1 cellular context compared by ENCODE assay signal in genomic region chr1:92298573-92299476, GRCh38.
TF ChIP-seq lines count a peak whose summit lies in the region.

GLMN (minus strand) TSS chr1:92298987; CDS start chr1:92297999, 988 bp downstream.
RPAP2 (plus strand) TSS chr1:92299059; CDS start chr1:92299074, 15 bp downstream.

TF ChIP-seq in HepG2, 621 proteins besides CTCF, POLR2A, EP300 and RAD21 (continues in another document):
- TF ChIP-seq, protein P1, sequence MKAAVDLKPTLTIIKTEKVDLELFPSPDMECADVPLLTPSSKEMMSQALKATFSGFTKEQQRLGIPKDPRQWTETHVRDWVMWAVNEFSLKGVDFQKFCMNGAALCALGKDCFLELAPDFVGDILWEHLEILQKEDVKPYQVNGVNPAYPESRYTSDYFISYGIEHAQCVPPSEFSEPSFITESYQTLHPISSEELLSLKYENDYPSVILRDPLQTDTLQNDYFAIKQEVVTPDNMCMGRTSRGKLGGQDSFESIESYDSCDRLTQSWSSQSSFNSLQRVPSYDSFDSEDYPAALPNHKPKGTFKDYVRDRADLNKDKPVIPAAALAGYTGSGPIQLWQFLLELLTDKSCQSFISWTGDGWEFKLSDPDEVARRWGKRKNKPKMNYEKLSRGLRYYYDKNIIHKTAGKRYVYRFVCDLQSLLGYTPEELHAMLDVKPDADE (CRISPR knock-in tag; IDR thresholded peaks at IDR 0.05) = peak; percentile 58; the same call in 1 of the 2 replicates
- TF ChIP-seq SPEN (CRISPR knock-in tag; IDR thresholded peaks at IDR 0.05; ENCODE audit: low read depth) (peak; percentile 81), MLXIP (CRISPR knock-in tag; IDR thresholded peaks at IDR 0.05; ENCODE audit: borderline replicate concordance) (no peak), ZNF496 (CRISPR knock-in tag; IDR thresholded peaks at IDR 0.05; ENCODE audit: insufficient replicate concordance) (no peak), ZNF788 (CRISPR knock-in tag; IDR thresholded peaks at IDR 0.05; ENCODE audit: borderline replicate concordance) (peak; percentile 78; the same call in 1 of the 2 replicates), RFXAP (CRISPR knock-in tag; IDR thresholded peaks at IDR 0.05; ENCODE audit: borderline replicate concordance) (peak; percentile 32), KAT8 (CRISPR knock-in tag; IDR thresholded peaks at IDR 0.05) (peak; percentile 61; the same call in 1 of the 2 replicates), DNMT3B (CRISPR knock-in tag; conservative IDR thresholded peaks at IDR 0.05) (no peak), POLR2G (IDR thresholded peaks at IDR 0.05; ENCODE audit: low read depth, low read length) (peak; percentile 94), ZNF609 (CRISPR knock-in tag; IDR thresholded peaks at IDR 0.05; ENCODE audit: borderline replicate concordance) (no peak), MEIS1 (CRISPR knock-in tag; IDR thresholded peaks at IDR 0.05; ENCODE audit: borderline replicate concordance) (peak; percentile 83), SMAD9 (CRISPR knock-in tag; IDR thresholded peaks at IDR 0.05) (no peak), REST (IDR thresholded peaks at IDR 0.05; ENCODE audit: borderline replicate concordance in 1 of 2, low read depth in 1 of 2, low read length in 2 of 2) (peak in 1 of 2 experiments; percentile 9; a peak in 1 of 4 replicates), ZNF510 (CRISPR knock-in tag; IDR thresholded peaks at IDR 0.05; ENCODE audit: low read depth) (peak; percentile 49; the same call in 1 of the 2 replicates), MXI1 (IDR thresholded peaks at IDR 0.05; ENCODE audit: borderline replicate concordance, low read depth, low read length) (peak; percentile 40; the same call in 1 of the 3 replicates), SMYD3 (CRISPR knock-in tag; IDR thresholded peaks at IDR 0.05) (peak; percentile 13; the same call in 1 of the 2 replicates), TBP (CRISPR knock-in tag; IDR thresholded peaks at IDR 0.05) (no peak), ZNF878 (CRISPR knock-in tag; IDR thresholded peaks at IDR 0.05) (no peak), ZNF431 (CRISPR knock-in tag; IDR thresholded peaks at IDR 0.05; ENCODE audit: borderline replicate concordance, low read depth) (no peak), ZNF644 (CRISPR knock-in tag; IDR thresholded peaks at IDR 0.05; ENCODE audit: low read depth) (no peak), TCF12 (IDR thresholded peaks at IDR 0.05) (no peak), TCF12 (CRISPR knock-in tag; IDR thresholded peaks at IDR 0.05) (peak; percentile 75), PPARG (CRISPR knock-in tag; conservative IDR thresholded peaks at IDR 0.05) (peak; percentile 33; the same call in 1 of the 2 replicates), HOXA7 (CRISPR knock-in tag; IDR thresholded peaks at IDR 0.05) (no peak), ZFP82 (CRISPR knock-in tag; IDR thresholded peaks at IDR 0.05; ENCODE audit: borderline replicate concordance) (peak; percentile 77; the same call in 1 of the 2 replicates), NFRKB (IDR thresholded peaks at IDR 0.05) (no peak), CBX2 (IDR thresholded peaks at IDR 0.05; ENCODE audit: low read depth, low read length) (no peak), CBX2 (CRISPR knock-in tag; IDR thresholded peaks at IDR 0.05; ENCODE audit: low read depth) (no peak), SIN3B (IDR thresholded peaks at IDR 0.05; ENCODE audit: low read length) (no peak), ZEB1 (IDR thresholded peaks at IDR 0.05; ENCODE audit: insufficient replicate concordance, low read depth) (no peak), CHD2 (IDR thresholded peaks at IDR 0.05; ENCODE audit: low read depth, low read length) (0 out of 2 replicates have a peak, but pooled peaks have one; percentile 22), FOXJ3 (CRISPR knock-in tag; IDR thresholded peaks at IDR 0.05; ENCODE audit: borderline replicate concordance) (peak; percentile 16; the same call in 1 of the 2 replicates), ZNF230 (CRISPR knock-in tag; IDR thresholded peaks at IDR 0.05) (peak; percentile 35; the same call in 1 of the 2 replicates), ZNF432 (CRISPR knock-in tag; IDR thresholded peaks at IDR 0.05; ENCODE audit: borderline replicate concordance) (no peak), HNRNPLL (IDR thresholded peaks at IDR 0.05; ENCODE audit: low read depth, low read length, poor library complexity, severe bottlenecking) (peak; percentile 82), RBM22 (optimal IDR thresholded peaks at IDR 0.05; ENCODE audit: low read length) (no peak), KDM4B (CRISPR knock-in tag; IDR thresholded peaks at IDR 0.05) (peak; percentile 73; the same call in 1 of the 2 replicates), SMAD1 (CRISPR knock-in tag; IDR thresholded peaks at IDR 0.05; ENCODE audit: borderline replicate concordance, low read depth) (no peak), ELF1 (CRISPR knock-in tag; IDR thresholded peaks at IDR 0.05) (no peak)
- TF ChIP-seq, protein P2, sequence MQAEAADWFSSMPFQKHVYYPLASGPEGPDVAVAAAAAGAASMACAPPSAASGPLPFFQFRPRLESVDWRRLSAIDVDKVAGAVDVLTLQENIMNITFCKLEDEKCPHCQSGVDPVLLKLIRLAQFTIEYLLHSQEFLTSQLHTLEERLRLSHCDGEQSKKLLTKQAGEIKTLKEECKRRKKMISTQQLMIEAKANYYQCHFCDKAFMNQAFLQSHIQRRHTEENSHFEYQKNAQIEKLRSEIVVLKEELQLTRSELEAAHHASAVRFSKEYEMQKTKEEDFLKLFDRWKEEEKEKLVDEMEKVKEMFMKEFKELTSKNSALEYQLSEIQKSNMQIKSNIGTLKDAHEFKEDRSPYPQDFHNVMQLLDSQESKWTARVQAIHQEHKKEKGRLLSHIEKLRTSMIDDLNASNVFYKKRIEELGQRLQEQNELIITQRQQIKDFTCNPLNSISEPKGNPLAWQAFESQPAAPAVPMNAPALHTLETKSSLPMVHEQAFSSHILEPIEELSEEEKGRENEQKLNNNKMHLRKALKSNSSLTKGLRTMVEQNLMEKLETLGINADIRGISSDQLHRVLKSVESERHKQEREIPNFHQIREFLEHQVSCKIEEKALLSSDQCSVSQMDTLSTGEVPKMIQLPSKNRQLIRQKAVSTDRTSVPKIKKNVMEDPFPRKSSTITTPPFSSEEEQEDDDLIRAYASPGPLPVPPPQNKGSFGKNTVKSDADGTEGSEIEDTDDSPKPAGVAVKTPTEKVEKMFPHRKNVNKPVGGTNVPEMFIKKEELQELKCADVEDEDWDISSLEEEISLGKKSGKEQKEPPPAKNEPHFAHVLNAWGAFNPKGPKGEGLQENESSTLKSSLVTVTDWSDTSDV (CRISPR knock-in tag; IDR thresholded peaks at IDR 0.05) = no peak
- TF ChIP-seq, protein P3, sequence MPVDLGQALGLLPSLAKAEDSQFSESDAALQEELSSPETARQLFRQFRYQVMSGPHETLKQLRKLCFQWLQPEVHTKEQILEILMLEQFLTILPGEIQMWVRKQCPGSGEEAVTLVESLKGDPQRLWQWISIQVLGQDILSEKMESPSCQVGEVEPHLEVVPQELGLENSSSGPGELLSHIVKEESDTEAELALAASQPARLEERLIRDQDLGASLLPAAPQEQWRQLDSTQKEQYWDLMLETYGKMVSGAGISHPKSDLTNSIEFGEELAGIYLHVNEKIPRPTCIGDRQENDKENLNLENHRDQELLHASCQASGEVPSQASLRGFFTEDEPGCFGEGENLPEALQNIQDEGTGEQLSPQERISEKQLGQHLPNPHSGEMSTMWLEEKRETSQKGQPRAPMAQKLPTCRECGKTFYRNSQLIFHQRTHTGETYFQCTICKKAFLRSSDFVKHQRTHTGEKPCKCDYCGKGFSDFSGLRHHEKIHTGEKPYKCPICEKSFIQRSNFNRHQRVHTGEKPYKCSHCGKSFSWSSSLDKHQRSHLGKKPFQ (CRISPR knock-in tag; IDR thresholded peaks at IDR 0.05; ENCODE audit: insufficient replicate concordance) = peak; percentile 79
- TF ChIP-seq, protein P4, sequence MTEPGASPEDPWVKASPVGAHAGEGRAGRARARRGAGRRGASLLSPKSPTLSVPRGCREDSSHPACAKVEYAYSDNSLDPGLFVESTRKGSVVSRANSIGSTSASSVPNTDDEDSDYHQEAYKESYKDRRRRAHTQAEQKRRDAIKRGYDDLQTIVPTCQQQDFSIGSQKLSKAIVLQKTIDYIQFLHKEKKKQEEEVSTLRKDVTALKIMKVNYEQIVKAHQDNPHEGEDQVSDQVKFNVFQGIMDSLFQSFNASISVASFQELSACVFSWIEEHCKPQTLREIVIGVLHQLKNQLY (CRISPR knock-in tag; IDR thresholded peaks at IDR 0.05) = no peak
- TF ChIP-seq, protein P5, sequence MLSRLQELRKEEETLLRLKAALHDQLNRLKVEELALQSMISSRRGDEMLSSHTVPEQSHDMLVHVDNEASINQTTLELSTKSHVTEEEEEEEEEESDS (CRISPR knock-in tag; IDR thresholded peaks at IDR 0.05; ENCODE audit: borderline replicate concordance) = no peak
- TF ChIP-seq, protein P6, sequence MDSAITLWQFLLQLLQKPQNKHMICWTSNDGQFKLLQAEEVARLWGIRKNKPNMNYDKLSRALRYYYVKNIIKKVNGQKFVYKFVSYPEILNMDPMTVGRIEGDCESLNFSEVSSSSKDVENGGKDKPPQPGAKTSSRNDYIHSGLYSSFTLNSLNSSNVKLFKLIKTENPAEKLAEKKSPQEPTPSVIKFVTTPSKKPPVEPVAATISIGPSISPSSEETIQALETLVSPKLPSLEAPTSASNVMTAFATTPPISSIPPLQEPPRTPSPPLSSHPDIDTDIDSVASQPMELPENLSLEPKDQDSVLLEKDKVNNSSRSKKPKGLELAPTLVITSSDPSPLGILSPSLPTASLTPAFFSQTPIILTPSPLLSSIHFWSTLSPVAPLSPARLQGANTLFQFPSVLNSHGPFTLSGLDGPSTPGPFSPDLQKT (CRISPR knock-in tag; IDR thresholded peaks at IDR 0.05; ENCODE audit: borderline replicate concordance) = no peak
